In genomic region chr3:190984502-190985244, GRCh38 we compare ENCODE assay signal across 1 cellular context.
TF ChIP-seq lines count a peak whose summit lies in the region.

No MANE protein-coding gene starts in this region.

TF ChIP-seq in HepG2, 621 proteins besides CTCF, POLR2A, EP300 and RAD21 (continued from another document):
- TF ChIP-seq, protein P1, sequence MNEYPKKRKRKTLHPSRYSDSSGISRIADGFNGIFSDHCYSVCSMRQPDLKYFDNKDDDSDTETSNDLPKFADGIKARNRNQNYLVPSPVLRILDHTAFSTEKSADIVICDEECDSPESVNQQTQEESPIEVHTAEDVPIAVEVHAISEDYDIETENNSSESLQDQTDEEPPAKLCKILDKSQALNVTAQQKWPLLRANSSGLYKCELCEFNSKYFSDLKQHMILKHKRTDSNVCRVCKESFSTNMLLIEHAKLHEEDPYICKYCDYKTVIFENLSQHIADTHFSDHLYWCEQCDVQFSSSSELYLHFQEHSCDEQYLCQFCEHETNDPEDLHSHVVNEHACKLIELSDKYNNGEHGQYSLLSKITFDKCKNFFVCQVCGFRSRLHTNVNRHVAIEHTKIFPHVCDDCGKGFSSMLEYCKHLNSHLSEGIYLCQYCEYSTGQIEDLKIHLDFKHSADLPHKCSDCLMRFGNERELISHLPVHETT (CRISPR knock-in tag; conservative IDR thresholded peaks at IDR 0.05): no peak
- no peak for TF ChIP-seq ERF (CRISPR knock-in tag; IDR thresholded peaks at IDR 0.05)
